Comparison of ENCODE assay signal across 8 cellular contexts in the genomic region with DNA sequence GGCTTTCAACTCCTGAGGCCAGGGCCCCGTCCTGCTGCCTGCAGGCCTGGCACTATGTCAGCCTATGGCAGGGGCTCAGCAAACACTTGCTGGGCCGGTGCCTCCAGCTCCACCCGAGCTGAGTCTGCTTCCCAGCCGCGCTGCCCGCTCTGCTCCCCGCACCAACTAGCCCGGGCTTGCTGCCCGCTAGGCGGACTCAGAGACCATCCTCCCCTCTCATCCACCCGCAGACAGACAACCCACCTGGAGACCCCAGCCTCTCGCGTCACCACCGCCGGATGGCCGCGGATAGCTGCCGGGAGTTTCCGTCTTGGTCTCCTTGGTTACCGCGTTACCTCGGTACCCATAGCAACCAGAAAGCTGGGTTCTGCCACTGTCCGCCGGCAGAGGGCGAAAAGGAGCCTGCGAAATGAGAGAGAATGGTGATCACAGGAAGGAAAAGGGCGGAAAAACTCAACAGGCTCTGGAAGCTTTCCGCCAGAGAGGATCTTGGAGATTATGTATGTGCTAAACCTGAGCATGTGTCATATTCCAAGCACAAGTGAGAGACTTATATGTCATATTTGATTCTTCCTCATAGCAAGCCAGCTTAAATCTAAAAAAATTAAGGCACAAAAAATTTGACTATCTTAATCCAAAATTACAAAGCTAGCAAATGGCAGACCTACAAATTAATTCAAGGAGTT.
DNase-seq lines count a peak whose midpoint lies in the region; ATAC-seq, FAIRE-seq and TF ChIP-seq lines count a peak whose summit lies in the region.

A gene with protein sequence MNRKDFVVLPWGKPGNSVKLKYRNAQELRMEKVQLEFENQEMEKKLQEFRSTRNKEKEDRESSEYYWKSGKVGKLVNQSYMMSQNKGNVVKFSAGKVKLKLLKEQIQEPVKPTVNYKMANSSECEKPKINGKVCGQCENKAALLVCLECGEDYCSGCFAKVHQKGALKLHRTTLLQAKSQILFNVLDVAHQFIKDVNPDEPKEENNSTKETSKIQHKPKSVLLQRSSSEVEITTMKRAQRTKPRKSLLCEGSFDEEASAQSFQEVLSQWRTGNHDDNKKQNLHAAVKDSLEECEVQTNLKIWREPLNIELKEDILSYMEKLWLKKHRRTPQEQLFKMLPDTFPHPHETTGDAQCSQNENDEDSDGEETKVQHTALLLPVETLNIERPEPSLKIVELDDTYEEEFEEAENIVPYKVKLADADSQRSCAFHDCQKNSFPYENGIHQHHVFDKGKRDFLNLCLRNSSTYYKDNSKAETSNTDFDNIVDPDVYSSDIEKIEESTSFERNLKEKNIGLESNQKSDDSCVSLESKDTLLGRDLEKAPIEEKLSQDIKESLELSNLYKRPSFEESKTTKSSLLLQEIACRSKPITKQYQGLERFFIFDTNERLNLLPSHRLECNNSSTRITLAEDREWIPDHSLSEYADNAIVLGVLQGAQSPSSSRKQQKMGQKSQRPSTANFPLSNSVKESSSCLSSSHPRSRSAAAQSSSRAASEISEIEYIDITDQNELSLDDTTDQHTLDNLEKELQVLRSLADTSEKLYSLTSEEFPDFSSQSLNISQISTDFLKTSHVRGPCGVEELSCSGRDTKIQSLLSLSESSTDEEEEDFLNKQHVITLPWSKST (minus strand): TSS at position 294 of the 686 bp plus-strand sequence. CDS start 7,396 bp downstream, outside the sequence.

- H3K4me3 ChIP-seq in epithelial cell of esophagus (ENCODE audit: low read length) = peak within 1 kb of the TSS; percentile 54

- DNase-seq in COLO668 (lab: John Stamatoyannopoulos, UW; ENCODE audit: unreplicated experiment) = peak; percentile 69
- peak; percentile 43 for DNase-seq in HTR-8/SVneo (ENCODE audit: insufficient read length, low spot score)
- DNase-seq in NOMO-1 treated with DMSO at 0.1 percent for 48 hours (lab: John Stamatoyannopoulos, UW; ENCODE audit: unreplicated experiment) = peak; percentile 79
- peak; percentile 33 for DNase-seq in activated CD8-positive, alpha-beta memory T cell treated with anti-CD3 and anti-CD28 coated beads, Interleukin-2, amount 50 U/mL, for 1 hour (ENCODE audit: extremely low read depth)
- peak; percentile 80 for DNase-seq in epithelial cell of esophagus (ENCODE audit: low read depth)
- peak; percentile 88 for DNase-seq in middle frontal gyrus (ENCODE audit: extremely low spot score, low spot score)
- DNase-seq in stimulated activated CD8-positive, alpha-beta memory T cell treated with anti-CD3 and anti-CD28 coated beads, Interleukin-2, amount 100 ng/mL, for 48 hours (ENCODE audit: low read depth in 2 of 2) = peak; percentile 65 to 79

- peak; percentile 96 for TF ChIP-seq CTCF in epithelial cell of esophagus (IDR thresholded peaks at IDR 0.05; ENCODE audit: insufficient read depth, low read depth, low read length, missing control alignments)

- peak; percentile 100 for ATAC-seq in GM21390 (IDR thresholded peaks at IDR 0.05; ENCODE audit: unreplicated experiment)

- FAIRE-seq in HTR-8/SVneo (lab: Jason Lieb, UNC) = no peak

Comparison
In these comparisons a context has a peak if more than half of its experiments do, and no peak if none do; other contexts are left out.
1. Peak in every context shown above with its lines: DNase-seq, ATAC-seq and H3K4me3 ChIP-seq.
2. DNase-seq: peak in every context shown above with its lines; median percentile 88 in middle frontal gyrus; 80 in epithelial cell of esophagus; 79 in NOMO-1 treated with DMSO at 0.1 percent for 48 hours; 72 in stimulated activated CD8-positive, alpha-beta memory T cell treated with anti-CD3 and anti-CD28 coated beads, Interleukin-2, amount 100 ng/mL, for 48 hours; 69 in COLO668; 43 in HTR-8/SVneo; 33 in activated CD8-positive, alpha-beta memory T cell treated with anti-CD3 and anti-CD28 coated beads, Interleukin-2, amount 50 U/mL, for 1 hour.